In genomic region chr18:7567487-7568425, GRCh38 we compare ENCODE assay signal across 9 cellular contexts. TPM values are rescaled to one million over a fixed set of nuclear protein-coding genes. Genes with fewer than 3 reads are reported as not detected.
DNase-seq lines count a peak whose midpoint lies in the region; TF ChIP-seq lines count a peak whose summit lies in the region.
"Had no signal": no experiment of that assay in that cellular context is flagged by ENCODE, and none has a peak within 500 bp of the region (broad histone marks: within the 10 kb centered on the region; RNA-seq: fewer than 3 reads in every experiment).

No MANE protein-coding gene starts in this region.

- H3K9me3 ChIP-seq in iPS-18c (ENCODE audit: control insufficient read depth, insufficient read depth, low read length) (no peaks in the 10 kb centered on the region), skeletal muscle satellite cell (replicated peaks; ENCODE audit: low read length) (no peaks in the 10 kb centered on the region)

- H3K4me1 Mint-ChIP-seq in T-helper 2 cell treated with Interferon-gamma antibody and Interleukin-4, amounts not matched to agents 5 μg/mL and 100 μg/mL, for 36 hours (ENCODE audit: low read depth) = no peaks in the 10 kb centered on the region

- H3K27ac ChIP-seq in ACC112 (ENCODE audit: low read depth, low read length) = peak overlapping the region; percentile 56

- peak overlapping the region; percentile 74 for H2AFZ ChIP-seq in ACC112 (ENCODE audit: low read length, unreplicated experiment)

- H3K79me2 ChIP-seq in ACC112 (ENCODE audit: control insufficient read depth, insufficient read depth, low read length, unreplicated experiment) = peaks cover 51% of the 10 kb centered on the region

- DNase-seq in GM13976 (ENCODE audit: low spot score) = peak; percentile 30
- DNase-seq in NCI-H2171 (lab: John Stamatoyannopoulos, UW) = peak; percentile 40
- DNase-seq in cardiac fibroblast (ENCODE audit: low read depth in 2 of 2) = peak; percentile 70 to 73
- DNase-seq in T-helper 2 cell treated with Interferon-gamma antibody and Interleukin-4, amounts not matched to agents 5 μg/mL and 100 μg/mL, for 36 hours (ENCODE audit: low spot score) = no peak
- no peak for DNase-seq in inferior parietal cortex (ENCODE audit: extremely low spot score)

- no peaks in the 10 kb centered on the region for H3K9me3 Mint-ChIP-seq in T-helper 2 cell treated with Interferon-gamma antibody and Interleukin-4, amounts not matched to agents 5 μg/mL and 100 μg/mL, for 36 hours

- H3K27me3 ChIP-seq in ACC112 (ENCODE audit: insufficient read depth, low read length) (no peaks in the 10 kb centered on the region), skeletal muscle satellite cell (ENCODE audit: control insufficient read depth, insufficient read depth, low read length) (no peaks in the 10 kb centered on the region)

- no peak for TF ChIP-seq CTCF in GM13976 (IDR thresholded peaks at IDR 0.05; ENCODE audit: borderline replicate concordance, control extremely low read depth, extremely low read depth, insufficient read depth, missing control alignments)
- TF ChIP-seq CTCF in cardiac fibroblast (IDR thresholded peaks at IDR 0.05; ENCODE audit: low read depth, low read length) = no peak

- no peak overlapping the region for H3K27ac Mint-ChIP-seq in T-helper 2 cell treated with Interferon-gamma antibody and Interleukin-4, amounts not matched to agents 5 μg/mL and 100 μg/mL, for 36 hours
- H3K27ac Mint-ChIP-seq: naive B cell had no signal

- no peaks in the 10 kb centered on the region for H3K36me3 Mint-ChIP-seq in T-helper 2 cell treated with Interferon-gamma antibody and Interleukin-4, amounts not matched to agents 5 μg/mL and 100 μg/mL, for 36 hours (ENCODE audit: low read depth)
- H3K36me3 Mint-ChIP-seq: naive B cell had no signal

- H3K36me3 ChIP-seq in ACC112 (ENCODE audit: insufficient read depth, low read length) (0 out of 2 replicates have a peak, but pooled peaks cover 3% of the 10 kb centered on the region), skeletal muscle satellite cell (ENCODE audit: insufficient read depth, low read length) (no peaks in the 10 kb centered on the region)

- H3K4me3 Mint-ChIP-seq in T-helper 2 cell treated with Interferon-gamma antibody and Interleukin-4, amounts not matched to agents 5 μg/mL and 100 μg/mL, for 36 hours = no peak overlapping the region

- H3K4me3 ChIP-seq in ACC112 (ENCODE audit: low read depth, low read length) (peak overlapping the region; percentile 97), cardiac fibroblast (replicated peaks in 1 of 2; ENCODE audit: low read depth in 2 of 2, low read length in 2 of 2) (peak overlapping the region; percentile 77 to 83), iPS-18c (ENCODE audit: insufficient read depth, low read depth, low read length) (peak overlapping the region; percentile 69), skeletal muscle satellite cell (ENCODE audit: low read length) (peak overlapping the region; percentile 94)

- H3K9ac ChIP-seq in skeletal muscle satellite cell (ENCODE audit: low read depth, low read length) = peak overlapping the region; percentile 92

- peak overlapping the region; percentile 85 for H3K4me2 ChIP-seq in skeletal muscle satellite cell (ENCODE audit: low read length)

- H3K4me1 ChIP-seq in ACC112 (ENCODE audit: control insufficient read depth, insufficient read depth, low read length, unreplicated experiment) = peaks cover 25% of the 10 kb centered on the region
- H3K4me1 ChIP-seq in skeletal muscle satellite cell (ENCODE audit: control insufficient read depth, insufficient read depth, low read length) = peaks cover 21% of the 10 kb centered on the region

- H3K27me3 Mint-ChIP-seq in T-helper 2 cell treated with Interferon-gamma antibody and Interleukin-4, amounts not matched to agents 5 μg/mL and 100 μg/mL, for 36 hours (ENCODE audit: low read depth) = peaks cover 52% of the 10 kb centered on the region

- in situ Hi-C loops in GM13976 (cut with MboI; ENCODE audit: low sequenced_read_pairs, unreplicated experiment) = no loop called here

RNA-seq across cellular contexts. Expression of gene PTPRM, which starts 0.6 kb away (rescaled TPM):
- 43.2 and 49.2 TPM in 2 replicates for total RNA-seq in skeletal muscle satellite cell (2012; rRNA removed)

Comparison
In these comparisons a context has a peak if more than half of its experiments do, and no peak if none do; other contexts are left out.
1. DNase-seq: peak in GM13976 (single experiment), NCI-H2171 (single experiment) and cardiac fibroblast (2 of 2); none in T-helper 2 cell treated with Interferon-gamma antibody and Interleukin-4, amounts not matched to agents 5 μg/mL and 100 μg/mL, for 36 hours (single experiment) and inferior parietal cortex (single experiment).
2. Peak in every context shown above with its lines, with median percentiles within 50 percentile points of each other: H3K4me3 ChIP-seq.